1 cellular context compared by ENCODE assay signal in genomic region chr6:7042056-7042653, GRCh38.
TF ChIP-seq lines count a peak whose summit lies in the region.

No MANE protein-coding gene starts in this region.

TF ChIP-seq in K562, 482 proteins besides CTCF, POLR2A, EP300 and RAD21 (continued from another document):
- TF ChIP-seq ZNF449 (CRISPR knock-in tag; IDR thresholded peaks at IDR 0.05) (peak; percentile 61; the same call in 1 of the 2 replicates), ZNF655 (CRISPR knock-in tag; IDR thresholded peaks at IDR 0.05) (no peak), HOXB6 (CRISPR knock-in tag; IDR thresholded peaks at IDR 0.05; ENCODE audit: borderline replicate concordance) (no peak), PHB (CRISPR knock-in tag; IDR thresholded peaks at IDR 0.05) (no peak), PKNOX1 (IDR thresholded peaks at IDR 0.05) (no peak), HINFP (tag; conservative IDR thresholded peaks at IDR 0.05; ENCODE audit: low read depth) (peak; percentile 69; the same call in 1 of the 2 replicates), ZNF778 (CRISPR knock-in tag; IDR thresholded peaks at IDR 0.05) (no peak), TCF15 (CRISPR knock-in tag; IDR thresholded peaks at IDR 0.05) (0 out of 2 replicates have a peak, but pooled peaks have one; percentile 57)
